ENCODE assay signal across 2 cellular contexts in the genomic region with DNA sequence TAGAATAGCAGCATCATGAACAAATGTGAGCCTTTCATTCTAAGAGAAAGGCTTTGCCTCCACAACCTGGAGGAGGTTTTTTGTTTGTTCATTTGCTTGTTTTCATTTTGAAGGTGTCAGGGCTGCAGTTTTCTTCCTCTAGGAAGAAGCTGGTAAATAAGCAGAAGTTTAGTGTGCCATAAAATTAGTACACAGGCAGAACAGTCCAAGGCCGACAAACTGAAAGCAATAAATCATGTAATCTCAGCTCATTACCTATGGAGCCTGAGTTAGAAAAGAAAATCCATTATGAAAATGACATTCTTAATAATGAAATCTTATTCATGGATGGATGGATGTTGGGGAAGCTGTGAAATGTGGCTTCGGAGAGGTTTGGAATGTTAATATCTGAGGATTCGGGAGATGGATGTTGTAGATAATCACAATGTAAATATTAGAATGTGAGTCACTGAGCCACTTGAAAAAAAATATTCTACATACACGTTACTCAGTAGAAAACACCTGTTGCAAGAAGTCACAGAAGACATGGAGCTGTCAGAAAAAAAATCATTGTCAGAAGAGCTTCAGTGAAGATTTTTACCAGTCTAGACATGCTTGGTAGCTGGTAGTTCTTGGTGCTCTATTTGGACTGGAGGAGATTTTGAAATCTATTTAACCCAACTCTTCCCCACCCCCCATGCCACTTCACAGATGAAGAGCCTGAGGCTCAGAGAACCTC.
TF ChIP-seq lines count a peak whose summit lies in the region.

No MANE protein-coding gene starts in this region.

TF ChIP-seq in A549, 52 proteins besides CTCF, POLR2A, EP300 and RAD21 (continued from another document):
- TF ChIP-seq, protein P1, sequence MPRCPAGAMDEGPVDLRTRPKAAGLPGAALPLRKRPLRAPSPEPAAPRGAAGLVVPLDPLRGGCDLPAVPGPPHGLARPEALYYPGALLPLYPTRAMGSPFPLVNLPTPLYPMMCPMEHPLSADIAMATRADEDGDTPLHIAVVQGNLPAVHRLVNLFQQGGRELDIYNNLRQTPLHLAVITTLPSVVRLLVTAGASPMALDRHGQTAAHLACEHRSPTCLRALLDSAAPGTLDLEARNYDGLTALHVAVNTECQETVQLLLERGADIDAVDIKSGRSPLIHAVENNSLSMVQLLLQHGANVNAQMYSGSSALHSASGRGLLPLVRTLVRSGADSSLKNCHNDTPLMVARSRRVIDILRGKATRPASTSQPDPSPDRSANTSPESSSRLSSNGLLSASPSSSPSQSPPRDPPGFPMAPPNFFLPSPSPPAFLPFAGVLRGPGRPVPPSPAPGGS (IDR thresholded peaks at IDR 0.05): no peak
- no peak for TF ChIP-seq JUNB (IDR thresholded peaks at IDR 0.05)
- TF ChIP-seq KDM5A (IDR thresholded peaks at IDR 0.05): no peak

TF ChIP-seq in GM23338, 12 proteins besides CTCF, POLR2A, EP300 and RAD21 (continued from another document):
- TF ChIP-seq JUNB (IDR thresholded peaks at IDR 0.05; ENCODE audit: unreplicated experiment) (no peak), STAT1 (IDR thresholded peaks at IDR 0.05; ENCODE audit: unreplicated experiment) (no peak), ZNF331 (CRISPR knock-in tag; IDR thresholded peaks at IDR 0.05; ENCODE audit: low read depth) (no peak)
- TF ChIP-seq, protein P2, sequence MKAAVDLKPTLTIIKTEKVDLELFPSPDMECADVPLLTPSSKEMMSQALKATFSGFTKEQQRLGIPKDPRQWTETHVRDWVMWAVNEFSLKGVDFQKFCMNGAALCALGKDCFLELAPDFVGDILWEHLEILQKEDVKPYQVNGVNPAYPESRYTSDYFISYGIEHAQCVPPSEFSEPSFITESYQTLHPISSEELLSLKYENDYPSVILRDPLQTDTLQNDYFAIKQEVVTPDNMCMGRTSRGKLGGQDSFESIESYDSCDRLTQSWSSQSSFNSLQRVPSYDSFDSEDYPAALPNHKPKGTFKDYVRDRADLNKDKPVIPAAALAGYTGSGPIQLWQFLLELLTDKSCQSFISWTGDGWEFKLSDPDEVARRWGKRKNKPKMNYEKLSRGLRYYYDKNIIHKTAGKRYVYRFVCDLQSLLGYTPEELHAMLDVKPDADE (IDR thresholded peaks at IDR 0.05): no peak
- TF ChIP-seq, protein P3, sequence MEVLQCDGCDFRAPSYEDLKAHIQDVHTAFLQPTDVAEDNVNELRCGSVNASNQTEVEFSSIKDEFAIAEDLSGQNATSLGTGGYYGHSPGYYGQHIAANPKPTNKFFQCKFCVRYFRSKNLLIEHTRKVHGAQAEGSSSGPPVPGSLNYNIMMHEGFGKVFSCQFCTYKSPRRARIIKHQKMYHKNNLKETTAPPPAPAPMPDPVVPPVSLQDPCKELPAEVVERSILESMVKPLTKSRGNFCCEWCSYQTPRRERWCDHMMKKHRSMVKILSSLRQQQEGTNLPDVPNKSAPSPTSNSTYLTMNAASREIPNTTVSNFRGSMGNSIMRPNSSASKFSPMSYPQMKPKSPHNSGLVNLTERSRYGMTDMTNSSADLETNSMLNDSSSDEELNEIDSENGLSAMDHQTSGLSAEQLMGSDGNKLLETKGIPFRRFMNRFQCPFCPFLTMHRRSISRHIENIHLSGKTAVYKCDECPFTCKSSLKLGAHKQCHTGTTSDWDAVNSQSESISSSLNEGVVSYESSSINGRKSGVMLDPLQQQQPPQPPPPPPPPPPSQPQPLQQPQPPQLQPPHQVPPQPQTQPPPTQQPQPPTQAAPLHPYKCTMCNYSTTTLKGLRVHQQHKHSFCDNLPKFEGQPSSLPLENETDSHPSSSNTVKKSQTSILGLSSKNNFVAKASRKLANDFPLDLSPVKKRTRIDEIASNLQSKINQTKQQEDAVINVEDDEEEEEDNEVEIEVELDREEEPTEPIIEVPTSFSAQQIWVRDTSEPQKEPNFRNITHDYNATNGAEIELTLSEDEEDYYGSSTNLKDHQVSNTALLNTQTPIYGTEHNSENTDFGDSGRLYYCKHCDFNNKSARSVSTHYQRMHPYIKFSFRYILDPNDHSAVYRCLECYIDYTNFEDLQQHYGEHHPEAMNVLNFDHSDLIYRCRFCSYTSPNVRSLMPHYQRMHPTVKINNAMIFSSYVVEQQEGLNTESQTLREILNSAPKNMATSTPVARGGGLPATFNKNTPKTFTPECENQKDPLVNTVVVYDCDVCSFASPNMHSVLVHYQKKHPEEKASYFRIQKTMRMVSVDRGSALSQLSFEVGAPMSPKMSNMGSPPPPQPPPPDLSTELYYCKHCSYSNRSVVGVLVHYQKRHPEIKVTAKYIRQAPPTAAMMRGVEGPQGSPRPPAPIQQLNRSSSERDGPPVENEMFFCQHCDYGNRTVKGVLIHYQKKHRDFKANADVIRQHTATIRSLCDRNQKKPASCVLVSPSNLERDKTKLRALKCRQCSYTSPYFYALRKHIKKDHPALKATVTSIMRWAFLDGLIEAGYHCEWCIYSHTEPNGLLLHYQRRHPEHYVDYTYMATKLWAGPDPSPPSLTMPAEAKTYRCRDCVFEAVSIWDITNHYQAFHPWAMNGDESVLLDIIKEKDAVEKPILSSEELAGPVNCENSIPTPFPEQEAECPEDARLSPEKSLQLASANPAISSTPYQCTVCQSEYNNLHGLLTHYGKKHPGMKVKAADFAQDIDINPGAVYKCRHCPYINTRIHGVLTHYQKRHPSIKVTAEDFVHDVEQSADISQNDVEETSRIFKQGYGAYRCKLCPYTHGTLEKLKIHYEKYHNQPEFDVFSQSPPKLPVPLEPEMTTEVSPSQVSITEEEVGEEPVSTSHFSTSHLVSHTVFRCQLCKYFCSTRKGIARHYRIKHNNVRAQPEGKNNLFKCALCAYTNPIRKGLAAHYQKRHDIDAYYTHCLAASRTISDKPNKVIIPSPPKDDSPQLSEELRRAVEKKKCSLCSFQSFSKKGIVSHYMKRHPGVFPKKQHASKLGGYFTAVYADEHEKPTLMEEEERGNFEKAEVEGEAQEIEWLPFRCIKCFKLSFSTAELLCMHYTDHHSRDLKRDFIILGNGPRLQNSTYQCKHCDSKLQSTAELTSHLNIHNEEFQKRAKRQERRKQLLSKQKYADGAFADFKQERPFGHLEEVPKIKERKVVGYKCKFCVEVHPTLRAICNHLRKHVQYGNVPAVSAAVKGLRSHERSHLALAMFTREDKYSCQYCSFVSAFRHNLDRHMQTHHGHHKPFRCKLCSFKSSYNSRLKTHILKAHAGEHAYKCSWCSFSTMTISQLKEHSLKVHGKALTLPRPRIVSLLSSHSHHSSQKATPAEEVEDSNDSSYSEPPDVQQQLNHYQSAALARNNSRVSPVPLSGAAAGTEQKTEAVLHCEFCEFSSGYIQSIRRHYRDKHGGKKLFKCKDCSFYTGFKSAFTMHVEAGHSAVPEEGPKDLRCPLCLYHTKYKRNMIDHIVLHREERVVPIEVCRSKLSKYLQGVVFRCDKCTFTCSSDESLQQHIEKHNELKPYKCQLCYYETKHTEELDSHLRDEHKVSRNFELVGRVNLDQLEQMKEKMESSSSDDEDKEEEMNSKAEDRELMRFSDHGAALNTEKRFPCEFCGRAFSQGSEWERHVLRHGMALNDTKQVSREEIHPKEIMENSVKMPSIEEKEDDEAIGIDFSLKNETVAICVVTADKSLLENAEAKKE (CRISPR knock-in tag; IDR thresholded peaks at IDR 0.05): no peak
